In genomic region chr9:27368317-27368985, GRCh38 we compare ENCODE assay signal across 1 cellular context.
TF ChIP-seq lines count a peak whose summit lies in the region.

No MANE protein-coding gene starts in this region.

TF ChIP-seq in HEK293, 187 proteins besides CTCF, POLR2A, EP300 and RAD21 (continued from another document):
- TF ChIP-seq ZBTB11 (tag by site-specific recombination; conservative IDR thresholded peaks at IDR 0.05; ENCODE audit: low read depth): no peak
